Comparison of ENCODE assay signal across 20 cellular contexts in genomic region chr1:201305815-201306214, GRCh38. TPM values are rescaled to one million over a fixed set of nuclear protein-coding genes. Genes with fewer than 3 reads are reported as not detected.
DNase-seq lines count a peak whose midpoint lies in the region; TF ChIP-seq lines count a peak whose summit lies in the region.
"Had no signal": no experiment of that assay in that cellular context is flagged by ENCODE, and none has a peak within 500 bp of the region (broad histone marks: within the 10 kb centered on the region; RNA-seq: fewer than 3 reads in every experiment).

No MANE protein-coding gene starts in this region.

- H3K9me3 ChIP-seq in BLaER1 treated with 17β-estradiol and CSF1 and Interleukin-3, amounts not matched to agents 10 nM and 100 nM (replicated peaks in 1 of 11), result no peaks in the 10 kb centered on the region
- H3K9me3 ChIP-seq in testis, result no peaks in the 10 kb centered on the region
- H3K9me3 ChIP-seq: BE2C had no signal

- peak overlapping the region in 6 of 11 experiments; percentile 38 to 86 (median 82); a peak in 7 of 22 replicates for H3K4me2 ChIP-seq in BLaER1 treated with 17β-estradiol and CSF1 and Interleukin-3, amounts not matched to agents 10 nM and 100 nM

- H3K9ac ChIP-seq in BLaER1 treated with 17β-estradiol and CSF1 and Interleukin-3, amounts not matched to agents 10 nM and 100 nM, result no peak overlapping the region
- H3K9ac ChIP-seq: GM23248 had no signal

- H3K27ac Mint-ChIP-seq in T-helper 2 cell treated with Interferon-gamma antibody and Interleukin-4, amounts not matched to agents 5 μg/mL and 100 μg/mL, for 36 hours, result no peak overlapping the region
- H3K27ac Mint-ChIP-seq: CD8-positive, alpha-beta T cell; T-cell had no signal

- H4K20me1 ChIP-seq in BLaER1 treated with 17β-estradiol and CSF1 and Interleukin-3, amounts not matched to agents 10 nM and 100 nM, result no peaks in the 10 kb centered on the region

- H3K4me1 ChIP-seq in BLaER1 treated with 17β-estradiol and CSF1 and Interleukin-3, amounts not matched to agents 10 nM and 100 nM, result peaks cover 54 to 99% (median 81%) of the 10 kb centered on the region in 10 experiments
- H3K4me1 ChIP-seq in testis, result peaks cover 6% of the 10 kb centered on the region

- TF ChIP-seq POLR2A in testis (IDR thresholded peaks at IDR 0.05), result no peak

- no peaks in the 10 kb centered on the region for H3K36me3 Mint-ChIP-seq in T-helper 2 cell treated with Interferon-gamma antibody and Interleukin-4, amounts not matched to agents 5 μg/mL and 100 μg/mL, for 36 hours (ENCODE audit: low read depth)
- H3K36me3 Mint-ChIP-seq: CD8-positive, alpha-beta T cell; IgD-negative memory B cell; T-cell had no signal

- no peak overlapping the region for H3K4me3 Mint-ChIP-seq in T-helper 2 cell treated with Interferon-gamma antibody and Interleukin-4, amounts not matched to agents 5 μg/mL and 100 μg/mL, for 36 hours
- H3K4me3 Mint-ChIP-seq: CD8-positive, alpha-beta T cell; IgD-negative memory B cell; T-cell had no signal

- H3K36me3 ChIP-seq in BLaER1 treated with 17β-estradiol and CSF1 and Interleukin-3, amounts not matched to agents 10 nM and 100 nM, result no peaks in the 10 kb centered on the region
- no peaks in the 10 kb centered on the region for H3K36me3 ChIP-seq in testis (ENCODE audit: low read depth, missing control alignments)
- H3K36me3 ChIP-seq: BE2C had no signal

- no peak overlapping the region for H3K4me3 ChIP-seq in BLaER1 treated with 17β-estradiol and CSF1 and Interleukin-3, amounts not matched to agents 10 nM and 100 nM
- no peak overlapping the region for H3K4me3 ChIP-seq in skin epidermis
- no peak overlapping the region for H3K4me3 ChIP-seq in testis
- H3K4me3 ChIP-seq: GM12878, GM23248, SK-N-MC had no signal

- no peaks in the 10 kb centered on the region for H3K9me3 Mint-ChIP-seq in T-helper 2 cell treated with Interferon-gamma antibody and Interleukin-4, amounts not matched to agents 5 μg/mL and 100 μg/mL, for 36 hours
- H3K9me3 Mint-ChIP-seq: CD8-positive, alpha-beta T cell; IgD-negative memory B cell; T-cell had no signal

- no peak for TF ChIP-seq CTCF in testis (IDR thresholded peaks at IDR 0.05)

- DNase-seq in NCI-H2029 (lab: John Stamatoyannopoulos, UW) (peak; percentile 56), epithelial cell of prostate (ENCODE audit: low read depth, low spot score) (no peak), SIG-M5 treated with dmso at 0.1 percent for 504 hours (lab: John Stamatoyannopoulos, UW; ENCODE audit: unreplicated experiment) (no peak), testis (no peak)
- no peak for DNase-seq in T-helper 2 cell treated with Interferon-gamma antibody and Interleukin-4, amounts not matched to agents 5 μg/mL and 100 μg/mL, for 36 hours (ENCODE audit: low spot score)
- DNase-seq: BE2C; CD8-positive, alpha-beta T cell; GDM1; GM23248; HCEC 1CT; Kasumi-1; NCI-H1930; NCI-H226; T-cell had no signal

- intact Hi-C loops in testis (cut with DNase I; ENCODE audit: low total_unique reads), result no loop called here

- H3K27me3 ChIP-seq in BLaER1 treated with 17β-estradiol and CSF1 and Interleukin-3, amounts not matched to agents 10 nM and 100 nM, result peaks cover 0 to 3% (median 0%) of the 10 kb centered on the region in 11 experiments; a peak in 1 of 22 replicates
- H3K27me3 ChIP-seq in testis, result no peaks in the 10 kb centered on the region
- H3K27me3 ChIP-seq: BE2C had no signal

- peaks cover 16% of the 10 kb centered on the region for H3K27me3 Mint-ChIP-seq in T-helper 2 cell treated with Interferon-gamma antibody and Interleukin-4, amounts not matched to agents 5 μg/mL and 100 μg/mL, for 36 hours (ENCODE audit: low read depth)

- no peaks in the 10 kb centered on the region for H3K4me1 Mint-ChIP-seq in T-helper 2 cell treated with Interferon-gamma antibody and Interleukin-4, amounts not matched to agents 5 μg/mL and 100 μg/mL, for 36 hours (ENCODE audit: low read depth)
- H3K4me1 Mint-ChIP-seq: T-cell had no signal

- WGBS in testis, 2 donors, result 69 to 85% methylated on average over 4 to 5 of the region's 5 CpGs

- H3K27ac ChIP-seq in BLaER1 treated with 17β-estradiol and CSF1 and Interleukin-3, amounts not matched to agents 10 nM and 100 nM, result no peak overlapping the region; a peak in 1 of 22 replicates
- H3K27ac ChIP-seq in epithelial cell of prostate (peak overlapping the region; percentile 93), skin epidermis (peak overlapping the region in 15 of 21 experiments; percentile 36 to 92 (median 85)), testis (no peak overlapping the region)
- H3K27ac ChIP-seq: GM23248, HL-60, SK-N-MC had no signal

RNA-seq across cellular contexts. Expression of gene PKP1, which starts 22.5 kb away (rescaled TPM):
- under 1 TPM; 0.50 to 0.63 TPM for total RNA-seq in testis
- polyA plus RNA-seq in testis (ENCODE audit: insufficient read depth, low read depth, low replicate concordance), result 0.11 TPM
- total RNA-seq: CD8-positive, alpha-beta T cell; GM12878 had no signal
- polyA plus RNA-seq: IgD-negative memory B cell had no signal

Comparison
In these comparisons a context has a peak if more than half of its experiments do, and no peak if none do; other contexts are left out.
1. H3K27ac ChIP-seq: peak in epithelial cell of prostate (single experiment) and skin epidermis (15 of 21); none in BLaER1 treated with 17β-estradiol and CSF1 and Interleukin-3, amounts not matched to agents 10 nM and 100 nM (0 of 11) and testis (0 of 2).